23 cellular contexts compared by ENCODE assay signal in the genomic region with DNA sequence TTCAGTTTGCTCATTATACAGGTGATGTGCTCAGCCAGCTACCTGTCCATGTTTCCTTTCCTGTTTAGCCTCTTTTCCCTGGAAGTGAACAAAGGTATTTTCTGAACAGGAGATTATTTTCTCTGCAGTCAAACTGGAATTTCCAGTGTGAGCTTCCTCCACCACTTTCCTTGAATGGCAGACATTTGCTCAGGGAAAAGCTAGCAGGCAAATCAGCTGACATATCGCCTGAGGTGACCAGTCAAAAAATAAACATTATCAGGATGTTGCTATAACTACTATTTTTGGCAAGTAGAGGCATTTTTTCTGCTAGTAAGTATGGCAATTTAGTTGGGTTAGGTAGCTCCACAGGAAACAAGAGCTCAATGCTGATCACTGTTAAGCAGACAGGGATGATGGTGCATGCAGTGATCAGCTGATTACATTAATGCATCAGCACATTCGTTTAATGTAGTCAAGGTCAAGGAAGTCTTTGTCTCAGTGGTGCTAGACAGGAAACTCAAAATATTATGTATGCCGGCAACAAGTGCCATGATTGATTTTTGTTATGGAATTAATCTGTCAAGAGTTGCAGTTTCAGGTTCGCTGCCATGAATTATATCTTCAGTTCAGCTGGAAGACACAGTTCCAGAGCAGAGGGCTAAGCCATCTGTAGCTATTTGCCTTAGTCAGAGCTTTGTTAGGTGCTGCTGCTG.
DNase-seq lines count a peak whose midpoint lies in the region; ATAC-seq, FAIRE-seq and TF ChIP-seq lines count a peak whose summit lies in the region.
"Had no signal": no experiment of that assay in that cellular context is flagged by ENCODE, and none has a peak within 500 bp of the region (broad histone marks: within the 10 kb centered on the region; RNA-seq: fewer than 3 reads in every experiment).

No MANE protein-coding gene starts in this region.

- H3K27ac ChIP-seq in endothelial cell of umbilical vein (ENCODE audit: insufficient read depth, low read depth, low read length), result no peak overlapping the region
- H3K27ac ChIP-seq: BLaER1 treated with 17β-estradiol and CSF1 and Interleukin-3, amounts not matched to agents 10 nM and 100 nM; heart right ventricle had no signal

- no peak overlapping the region for H3K4me2 ChIP-seq in endothelial cell of umbilical vein (ENCODE audit: insufficient read depth, low read length)
- H3K4me2 ChIP-seq: BLaER1 treated with 17β-estradiol and CSF1 and Interleukin-3, amounts not matched to agents 10 nM and 100 nM had no signal

- peak overlapping the region; percentile 57 for H3K27ac Mint-ChIP-seq in progenitor cell of endocrine pancreas
- H3K27ac Mint-ChIP-seq: natural killer cell had no signal

- dilution Hi-C loops in endothelial cell of umbilical vein (cut with MboI; ENCODE audit: extremely low pct_ligation_motif_present, low sequenced_read_pairs), result no loop called here

- H3K4me1 ChIP-seq in endothelial cell of umbilical vein (ENCODE audit: control insufficient read depth, extremely low read depth, insufficient read depth, low read length), result no peaks in the 10 kb centered on the region
- H3K4me1 ChIP-seq: BLaER1 treated with 17β-estradiol and CSF1 and Interleukin-3, amounts not matched to agents 10 nM and 100 nM; heart right ventricle had no signal

- no peaks in the 10 kb centered on the region for H3K9me3 Mint-ChIP-seq in progenitor cell of endocrine pancreas (ENCODE audit: low read depth)

- no peaks in the 10 kb centered on the region for H3K27me3 Mint-ChIP-seq in progenitor cell of endocrine pancreas

- no peak overlapping the region for H3K9ac ChIP-seq in endothelial cell of umbilical vein (replicated peaks; ENCODE audit: extremely low read depth, insufficient read depth, low read length)
- H3K9ac ChIP-seq: BLaER1 treated with 17β-estradiol and CSF1 and Interleukin-3, amounts not matched to agents 10 nM and 100 nM had no signal

- peak in 2 of 3 experiments; percentile 59 to 80 for DNase-seq in NCI-H1417 (lab: John Stamatoyannopoulos, UW)
- no peak for DNase-seq in NCI-H1417 treated with DMSO at 0.1 percent for 48 hours (lab: John Stamatoyannopoulos, UW)
- peak; percentile 73 for DNase-seq in NCI-H1048 (lab: John Stamatoyannopoulos, UW)
- DNase-seq in endothelial cell of umbilical vein (ENCODE audit: low read depth, low spot score), result peak; percentile 41
- DNase-seq in progenitor cell of endocrine pancreas (ENCODE audit: low spot score, unreplicated experiment), result no peak
- no peak for DNase-seq in NCI-H1436 (lab: John Stamatoyannopoulos, UW)
- DNase-seq in glomerular visceral epithelial cell (ENCODE audit: extremely low spot score), result no peak
- DNase-seq: activated CD4-positive, alpha-beta T cell treated with anti-CD3 and anti-CD28 coated beads for 1 hour; activated effector memory CD4-positive, alpha-beta T cell treated with Interleukin-2 at 50 U/mL for 16 hours; effector CD8-positive, alpha-beta T cell; GOT3; heart right ventricle; natural killer cell; NCI-H1436 treated with DMSO at 0.1 percent for 48 hours; NCI-H524 treated with DMSO at 0.1 percent for 48 hours; small intestine; stimulated activated CD4-positive, alpha-beta T cell treated with anti-CD3 and anti-CD28 coated beads, Interleukin-4, amount 100 ng/mL, for 4 hours; T1000 had no signal

- H4K20me1 ChIP-seq in endothelial cell of umbilical vein (replicated peaks; ENCODE audit: control insufficient read depth, extremely low read depth, insufficient read depth, low read length), result no peaks in the 10 kb centered on the region
- H4K20me1 ChIP-seq: BLaER1 treated with 17β-estradiol and CSF1 and Interleukin-3, amounts not matched to agents 10 nM and 100 nM had no signal

- CTCF ChIA-PET in endothelial cell of umbilical vein (lab: Charles Lee), result interaction anchor here (1.4 to 1.6 kb wide), 2 partner anchors 10 to 24 kb away, joined by 4 to 5 read pairs; no protein-coding TSS in a partner anchor

- ATAC-seq in HG03432 (IDR thresholded peaks at IDR 0.05; ENCODE audit: unreplicated experiment), result no peak
- ATAC-seq: heart right ventricle, natural killer cell, Panc1 had no signal

- no TSS peak for BruUV-seq in endothelial cell of umbilical vein (replicated peaks; lab: Mats Ljungman, UMichigan)

- H3K4me1 Mint-ChIP-seq in progenitor cell of endocrine pancreas (ENCODE audit: low read depth), result peaks cover 4% of the 10 kb centered on the region
- H3K4me1 Mint-ChIP-seq: natural killer cell had no signal

- H2AFZ ChIP-seq in endothelial cell of umbilical vein (ENCODE audit: low read depth, low read length), result no peak overlapping the region

- no peak overlapping the region for H3K4me3 Mint-ChIP-seq in progenitor cell of endocrine pancreas (ENCODE audit: low read depth)
- H3K4me3 Mint-ChIP-seq: natural killer cell had no signal

- intact Hi-C loops in endothelial cell of umbilical vein (cut with micrococcal nuclease), result no loop called here

- H3K9me1 ChIP-seq in endothelial cell of umbilical vein (replicated peaks; ENCODE audit: control insufficient read depth, extremely low read depth, insufficient read depth, low read length), result no peaks in the 10 kb centered on the region

- H3K27me3 ChIP-seq in endothelial cell of umbilical vein (ENCODE audit: control insufficient read depth in 2 of 2, insufficient read depth in 2 of 2, low read length in 2 of 2), result no peaks in the 10 kb centered on the region
- H3K27me3 ChIP-seq: BLaER1 treated with 17β-estradiol and CSF1 and Interleukin-3, amounts not matched to agents 10 nM and 100 nM had no signal

- H3K9me3 ChIP-seq in endothelial cell of umbilical vein (replicated peaks; ENCODE audit: control insufficient read depth, insufficient read depth, low read length), result no peaks in the 10 kb centered on the region

- H3K36me3 Mint-ChIP-seq in progenitor cell of endocrine pancreas (ENCODE audit: insufficient read depth), result no peaks in the 10 kb centered on the region
- H3K36me3 Mint-ChIP-seq: natural killer cell had no signal

- H3K79me2 ChIP-seq in endothelial cell of umbilical vein (ENCODE audit: control insufficient read depth, insufficient read depth, low read length), result no peaks in the 10 kb centered on the region

- no peak for TF ChIP-seq POLR2A in endothelial cell of umbilical vein (IDR thresholded peaks at IDR 0.05; ENCODE audit: low read depth, low read length)

- no peak overlapping the region for H3K4me3 ChIP-seq in endothelial cell of umbilical vein (replicated peaks in 1 of 3; ENCODE audit: insufficient read depth in 1 of 3, low read depth in 1 of 3, low read length in 3 of 3)
- H3K4me3 ChIP-seq: BLaER1 treated with 17β-estradiol and CSF1 and Interleukin-3, amounts not matched to agents 10 nM and 100 nM; heart right ventricle; lung had no signal

- POLR2A ChIA-PET in endothelial cell of umbilical vein (lab: Charles Lee), result interaction anchor here (0.6 kb wide), 1 partner anchor 741 kb away, joined by 3 read pairs; no protein-coding TSS in a partner anchor

- FAIRE-seq in endothelial cell of umbilical vein (lab: Jason Lieb, UNC), result no peak
- FAIRE-seq: A204.1, small intestine had no signal

- no peaks in the 10 kb centered on the region for H3K36me3 ChIP-seq in endothelial cell of umbilical vein (ENCODE audit: control insufficient read depth in 2 of 2, extremely low read depth in 1 of 2, insufficient read depth in 2 of 2, low read length in 2 of 2)
- H3K36me3 ChIP-seq: BLaER1 treated with 17β-estradiol and CSF1 and Interleukin-3, amounts not matched to agents 10 nM and 100 nM; heart right ventricle had no signal

- TF ChIP-seq CTCF in endothelial cell of umbilical vein (IDR thresholded peaks at IDR 0.05; ENCODE audit: extremely low read depth in 1 of 2, insufficient read depth in 1 of 2, low read depth in 1 of 2, low read length in 2 of 2) (no peak), progenitor cell of endocrine pancreas (IDR thresholded peaks at IDR 0.05; ENCODE audit: unreplicated experiment) (no peak)

TF ChIP-seq in endothelial cell of umbilical vein, 7 proteins besides CTCF, POLR2A, EP300 and RAD21:
- TF ChIP-seq FOS (IDR thresholded peaks at IDR 0.05; ENCODE audit: borderline replicate concordance, insufficient read depth, low read length) (no peak), POLR2AphosphoS5 (IDR thresholded peaks at IDR 0.05; ENCODE audit: insufficient read depth, low read depth, low read length) (no peak), JUN (IDR thresholded peaks at IDR 0.05; ENCODE audit: borderline replicate concordance, insufficient read depth, insufficient read length, low read depth) (no peak), EZH2 (IDR thresholded peaks at IDR 0.05; ENCODE audit: borderline replicate concordance, low read depth, low read length, severe bottlenecking) (no peak), GATA2 (IDR thresholded peaks at IDR 0.05; ENCODE audit: insufficient read depth, insufficient read length, low read depth, low read length) (no peak), MYC (IDR thresholded peaks at IDR 0.05; ENCODE audit: low read depth, low read length) (no peak)
- TF ChIP-seq, protein P1, sequence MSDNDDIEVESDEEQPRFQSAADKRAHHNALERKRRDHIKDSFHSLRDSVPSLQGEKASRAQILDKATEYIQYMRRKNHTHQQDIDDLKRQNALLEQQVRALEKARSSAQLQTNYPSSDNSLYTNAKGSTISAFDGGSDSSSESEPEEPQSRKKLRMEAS (IDR thresholded peaks at IDR 0.05; ENCODE audit: insufficient read depth, insufficient read length), result no peak

Comparison
In these comparisons a context has a peak if more than half of its experiments do, and no peak if none do; other contexts are left out.
1. DNase-seq: peak in NCI-H1417 (2 of 3), NCI-H1048 (single experiment) and endothelial cell of umbilical vein (single experiment); none in NCI-H1417 treated with DMSO at 0.1 percent for 48 hours (single experiment), progenitor cell of endocrine pancreas (single experiment), NCI-H1436 (single experiment) and glomerular visceral epithelial cell (single experiment).